In the genomic region with DNA sequence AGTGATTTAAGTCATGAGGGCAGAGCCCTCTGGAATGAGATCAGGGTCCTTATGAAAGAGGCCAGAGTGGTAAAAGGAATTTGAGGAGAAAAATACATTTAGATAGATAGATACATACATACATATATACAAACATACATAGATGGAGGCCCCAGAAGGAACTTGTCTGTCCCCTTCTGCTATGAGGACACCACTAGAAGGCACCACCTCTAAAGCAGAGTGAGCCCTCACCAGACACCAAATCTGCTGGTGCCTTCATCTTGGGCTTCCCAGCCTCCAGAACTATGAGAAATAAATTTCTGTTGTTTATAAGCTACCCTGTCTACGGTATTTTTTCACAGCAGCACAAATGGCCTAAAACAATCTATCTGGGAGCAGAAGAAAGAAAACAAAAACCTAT, we compare ENCODE assay signal across 13 cellular contexts. TPM values are rescaled to one million over a fixed set of nuclear protein-coding genes. Genes with fewer than 3 reads are reported as not detected.
A peak's percentile ranks its signal among the peaks of the same experiment; 100 is the strongest.
DNase-seq lines count a peak whose midpoint lies in the region; ATAC-seq lines count a peak whose summit lies in the region.
"Had no signal": no experiment of that assay in that cellular context is flagged by ENCODE, and none has a peak within 500 bp of the region (broad histone marks: within the 10 kb centered on the region; RNA-seq: fewer than 3 reads in every experiment).

No MANE protein-coding gene starts in this region.

- H3K27ac ChIP-seq in stomach smooth muscle (ENCODE audit: low read length): peak overlapping the region; percentile 58

- H3K4me3 Mint-ChIP-seq in activated CD4-positive, alpha-beta T cell treated with anti-CD3 and anti-CD28 coated beads for 36 hours: peak overlapping the region; percentile 62
- H3K4me3 Mint-ChIP-seq in effector memory CD8-positive, alpha-beta T cell: no peak overlapping the region
- peak overlapping the region in 1 of 3 donors; percentile 78 for H3K4me3 Mint-ChIP-seq in T-cell

- CTCF ChIA-PET in activated CD4-positive, alpha-beta T cell treated with anti-CD3 and anti-CD28 coated beads for 36 hours (lab: Charles Lee): interaction anchor here (0.5 to 6.4 kb wide), 11 partner anchors 8 to 388 kb away, joined by 3 to 74 read pairs (median 7); no protein-coding TSS in a partner anchor
- CTCF ChIA-PET in T-cell (lab: Charles Lee): interaction anchor here (0.8 to 5.1 kb wide), 5 partner anchors 8 to 38 kb away, joined by 3 to 33 read pairs (median 3); partner anchors contain the start of gene TBC1D2B (in 1 of the 2)

- POLR2A ChIA-PET in activated CD4-positive, alpha-beta T cell treated with anti-CD3 and anti-CD28 coated beads for 36 hours (lab: Charles Lee): interaction anchor here (0.6 to 2.4 kb wide), 4 partner anchors 11 to 60 kb away, joined by 3 to 9 read pairs (median 4); no protein-coding TSS in a partner anchor
- POLR2A ChIA-PET in T-cell (lab: Charles Lee): interaction anchor here (0.5 to 1.7 kb wide), 4 partner anchors 11 to 51 kb away, joined by 3 to 7 read pairs (median 4); no protein-coding TSS in a partner anchor

- H3K27me3 Mint-ChIP-seq in activated CD4-positive, alpha-beta T cell treated with anti-CD3 and anti-CD28 coated beads for 36 hours: no peaks in the 10 kb centered on the region
- H3K27me3 Mint-ChIP-seq in effector memory CD8-positive, alpha-beta T cell: no peaks in the 10 kb centered on the region
- no peaks in the 10 kb centered on the region for H3K27me3 Mint-ChIP-seq in T-cell

- intact Hi-C loops in activated CD4-positive, alpha-beta T cell treated with anti-CD3 and anti-CD28 coated beads for 36 hours (cut with DNase I, micrococcal nuclease): loop anchor here (1.0 to 10.0 kb wide), 3 partner anchors 19 to 645 kb away; partner anchors contain the start of genes HMG20A (in 1 of the 2) and PEAK1 (in 1 of the 2)

- H3K4me1 Mint-ChIP-seq in activated CD4-positive, alpha-beta T cell treated with anti-CD3 and anti-CD28 coated beads for 36 hours: peaks cover 36% of the 10 kb centered on the region
- H3K4me1 Mint-ChIP-seq in effector memory CD8-positive, alpha-beta T cell (ENCODE audit: low read depth in 2 of 2): peaks cover 20 to 42% of the 10 kb centered on the region in 2 donors
- H3K4me1 Mint-ChIP-seq in T-cell: peaks cover 25 to 34% (median 33%) of the 10 kb centered on the region in 3 donors

- no peak overlapping the region for H3K4me3 ChIP-seq in stomach smooth muscle (ENCODE audit: low read length in 2 of 2)

- H3K27ac Mint-ChIP-seq in activated CD4-positive, alpha-beta T cell treated with anti-CD3 and anti-CD28 coated beads for 36 hours: no peak overlapping the region
- peak overlapping the region; percentile 96 to 97 for H3K27ac Mint-ChIP-seq in effector memory CD8-positive, alpha-beta T cell
- no peak overlapping the region for H3K27ac Mint-ChIP-seq in T-cell

- H3K36me3 Mint-ChIP-seq in activated CD4-positive, alpha-beta T cell treated with anti-CD3 and anti-CD28 coated beads for 36 hours (ENCODE audit: low read depth): peaks cover 9% of the 10 kb centered on the region
- H3K36me3 Mint-ChIP-seq in effector memory CD8-positive, alpha-beta T cell (ENCODE audit: insufficient read depth): peaks cover 12% of the 10 kb centered on the region
- H3K36me3 Mint-ChIP-seq in T-cell: peaks cover 2% of the 10 kb centered on the region

- peak; percentile 24 for ATAC-seq in activated CD4-positive, alpha-beta T cell treated with anti-CD3 and anti-CD28 coated beads for 36 hours
- no peak for ATAC-seq in effector memory CD8-positive, alpha-beta T cell (replicated peaks)
- ATAC-seq in T-cell (replicated peaks in 1 of 4): no peak

- no peaks in the 10 kb centered on the region for H3K9me3 ChIP-seq in stomach smooth muscle (ENCODE audit: control insufficient read depth in 2 of 2, low read length in 2 of 2)

- H3K27me3 ChIP-seq in stomach smooth muscle (ENCODE audit: control insufficient read depth in 1 of 2, insufficient read depth in 2 of 2, low read length in 2 of 2): no peaks in the 10 kb centered on the region

- DNase-seq in activated CD4-positive, alpha-beta T cell treated with anti-CD3 and anti-CD28 coated beads for 36 hours: peak; percentile 26
- no peak for DNase-seq in activated CD4-positive, alpha-beta T cell treated with anti-CD3 and anti-CD28 coated beads for 4 hours
- DNase-seq in OCI-M1 (lab: John Stamatoyannopoulos, UW) (peak; percentile 30), DMS79 (lab: John Stamatoyannopoulos, UW) (no peak), SIG-M5 (lab: John Stamatoyannopoulos, UW) (no peak), T-cell (no peak)
- no peak for DNase-seq in effector memory CD8-positive, alpha-beta T cell
- DNase-seq: cerebellar nuclear complex, GOT3, NCI-H82 had no signal

- no peaks in the 10 kb centered on the region for H3K36me3 ChIP-seq in stomach smooth muscle (ENCODE audit: control insufficient read depth in 2 of 2, insufficient read depth in 2 of 2, low read length in 2 of 2)

- no peak overlapping the region for H3K9ac ChIP-seq in stomach smooth muscle (ENCODE audit: low read length in 2 of 2)

- no peaks in the 10 kb centered on the region for H3K9me3 Mint-ChIP-seq in activated CD4-positive, alpha-beta T cell treated with anti-CD3 and anti-CD28 coated beads for 36 hours (ENCODE audit: low read depth)
- H3K9me3 Mint-ChIP-seq in effector memory CD8-positive, alpha-beta T cell: no peaks in the 10 kb centered on the region
- no peaks in the 10 kb centered on the region for H3K9me3 Mint-ChIP-seq in T-cell

- H3K4me1 ChIP-seq in stomach smooth muscle (ENCODE audit: control insufficient read depth, insufficient read depth, low read length): peaks cover 53% of the 10 kb centered on the region

RNA-seq across cellular contexts. Expression of gene TBC1D2B, which starts 7.9 kb away (rescaled TPM):
- total RNA-seq in activated CD4-positive, alpha-beta T cell treated with anti-CD3 and anti-CD28 coated beads for 36 hours: 10 to 100 TPM; 49.3 to 52.0 TPM
- total RNA-seq in T-cell: 100 to 1,000 TPM in 3 of 5 donors, 10 to 100 TPM in 2; 86.1 to 106 (median 101) TPM

RNA-seq across cellular contexts. Expression of gene SH2D7, which starts 22.7 kb away (rescaled TPM):
- total RNA-seq in activated CD4-positive, alpha-beta T cell treated with anti-CD3 and anti-CD28 coated beads for 36 hours: not detected
- not detected for total RNA-seq in T-cell
- total RNA-seq: HT1080, renal cortical epithelial cell had no signal

Comparison
In these comparisons a context has a peak if more than half of its experiments do, and no peak if none do; other contexts are left out.
1. DNase-seq: peak in activated CD4-positive, alpha-beta T cell treated with anti-CD3 and anti-CD28 coated beads for 36 hours (single experiment) and OCI-M1 (single experiment); none in activated CD4-positive, alpha-beta T cell treated with anti-CD3 and anti-CD28 coated beads for 4 hours (0 of 2), effector memory CD8-positive, alpha-beta T cell (0 of 3), DMS79 (single experiment), SIG-M5 (single experiment) and T-cell (0 of 34).
2. H3K27ac Mint-ChIP-seq: peak in effector memory CD8-positive, alpha-beta T cell (2 of 2); none in activated CD4-positive, alpha-beta T cell treated with anti-CD3 and anti-CD28 coated beads for 36 hours (single experiment) and T-cell (0 of 2).